In genomic region chr3:60629816-60630215, GRCh38 we compare ENCODE assay signal across 29 cellular contexts.
"Had no signal": no experiment of that assay in that cellular context is flagged by ENCODE, and none has a peak within 500 bp of the region (broad histone marks: within the 10 kb centered on the region; RNA-seq: fewer than 3 reads in every experiment).

No MANE protein-coding gene starts in this region.

- H3K27ac ChIP-seq: stomach, suprapubic skin, testis, thoracic aorta, thyroid gland, tibial artery, tibial nerve, transverse colon, upper lobe of left lung, upper lobe of right lung, uterus, vagina had no signal

- H3K4me1 Mint-ChIP-seq: stimulated activated effector memory CD8-positive, alpha-beta T cell treated with anti-CD3 and anti-CD28 coated beads, Interleukin-12 subunit alpha, Interleukin-12 subunit beta, amount 100 ng/mL, for 72 hours; stimulated activated memory B cell treated with anti-CD40 and anti-IgM and Interleukin-4, amounts not matched to agents 10 μg/mL and 1 μg/mL and 100 μg/mL, for 72 hours; stimulated activated naive B cell treated with anti-CD40 and anti-IgM and Interleukin-4, amounts not matched to agents 10 μg/mL and 1 μg/mL and 100 μg/mL, for 72 hours; stimulated activated naive CD8-positive, alpha-beta T cell treated with anti-CD3 and anti-CD28 coated beads, Interleukin-15, amount 100 ng/mL, for 72 hours had no signal

- H3K4me3 Mint-ChIP-seq: stimulated activated effector memory CD8-positive, alpha-beta T cell treated with anti-CD3 and anti-CD28 coated beads, Interleukin-12 subunit alpha, Interleukin-12 subunit beta, amount 100 ng/mL, for 72 hours; stimulated activated memory B cell treated with anti-CD40 and anti-IgM and Interleukin-4, amounts not matched to agents 10 μg/mL and 1 μg/mL and 100 μg/mL, for 72 hours; stimulated activated naive B cell treated with anti-CD40 and anti-IgM and Interleukin-4, amounts not matched to agents 10 μg/mL and 1 μg/mL and 100 μg/mL, for 72 hours; stimulated activated naive CD8-positive, alpha-beta T cell treated with anti-CD3 and anti-CD28 coated beads, Interleukin-15, amount 100 ng/mL, for 72 hours; stimulated activated naive CD8-positive, alpha-beta T cell treated with anti-CD3 and anti-CD28 coated beads, Interleukin-15, Interleukin-2, amounts not matched to agents 100 ng/mL and 50 ng/mL, for 24 hours; type B pancreatic cell had no signal

- H3K36me3 ChIP-seq: stomach, suprapubic skin, thoracic aorta, thyroid gland, tibial artery, tibial nerve, transverse colon, upper lobe of left lung, upper lobe of right lung, uterus, vagina had no signal

- H3K4me1 ChIP-seq: stomach, suprapubic skin, testis, tibial nerve, transverse colon, upper lobe of left lung, upper lobe of right lung, uterus, vagina had no signal

- H3K9me3 Mint-ChIP-seq: stimulated activated effector memory CD8-positive, alpha-beta T cell treated with anti-CD3 and anti-CD28 coated beads, Interleukin-12 subunit alpha, Interleukin-12 subunit beta, amount 100 ng/mL, for 72 hours; stimulated activated memory B cell treated with anti-CD40 and anti-IgM and Interleukin-4, amounts not matched to agents 10 μg/mL and 1 μg/mL and 100 μg/mL, for 72 hours; stimulated activated naive B cell treated with anti-CD40 and anti-IgM and Interleukin-4, amounts not matched to agents 10 μg/mL and 1 μg/mL and 100 μg/mL, for 72 hours; stimulated activated naive CD8-positive, alpha-beta T cell treated with anti-CD3 and anti-CD28 coated beads, Interleukin-15, Interleukin-2, amounts not matched to agents 100 ng/mL and 50 ng/mL, for 24 hours had no signal

- H3K36me3 Mint-ChIP-seq: stimulated activated effector memory CD8-positive, alpha-beta T cell treated with anti-CD3 and anti-CD28 coated beads, Interleukin-12 subunit alpha, Interleukin-12 subunit beta, amount 100 ng/mL, for 72 hours; stimulated activated naive B cell treated with anti-CD40 and anti-IgM and Interleukin-4, amounts not matched to agents 10 μg/mL and 1 μg/mL and 100 μg/mL, for 72 hours; type B pancreatic cell had no signal

- H3K27ac Mint-ChIP-seq: stimulated activated effector memory CD8-positive, alpha-beta T cell treated with anti-CD3 and anti-CD28 coated beads, Interleukin-12 subunit alpha, Interleukin-12 subunit beta, amount 100 ng/mL, for 72 hours; stimulated activated memory B cell treated with anti-CD40 and anti-IgM and Interleukin-4, amounts not matched to agents 10 μg/mL and 1 μg/mL and 100 μg/mL, for 72 hours; stimulated activated naive B cell treated with anti-CD40 and anti-IgM and Interleukin-4, amounts not matched to agents 10 μg/mL and 1 μg/mL and 100 μg/mL, for 72 hours; stimulated activated naive CD8-positive, alpha-beta T cell treated with anti-CD3 and anti-CD28 coated beads, Interleukin-15, Interleukin-2, amounts not matched to agents 100 ng/mL and 50 ng/mL, for 24 hours; type B pancreatic cell had no signal

- H3K4me3 ChIP-seq: stomach, suprapubic skin, testis, thoracic aorta, thyroid gland, tibial artery, tibial nerve, transverse colon, upper lobe of left lung, upper lobe of right lung, uterus, vagina had no signal

- FAIRE-seq: urothelium cell line had no signal

- ATAC-seq: stimulated activated effector memory CD8-positive, alpha-beta T cell treated with anti-CD3 and anti-CD28 coated beads, Interleukin-12 subunit alpha, Interleukin-12 subunit beta, amount 100 ng/mL, for 72 hours; stimulated activated memory B cell treated with anti-CD40 and anti-IgM and Interleukin-4, amounts not matched to agents 10 μg/mL and 1 μg/mL and 100 μg/mL, for 72 hours; stimulated activated naive B cell treated with anti-CD40 and anti-IgM and Interleukin-4, amounts not matched to agents 10 μg/mL and 1 μg/mL and 100 μg/mL, for 72 hours; stimulated activated naive CD8-positive, alpha-beta T cell treated with anti-CD3 and anti-CD28 coated beads, Interleukin-15, amount 100 ng/mL, for 72 hours; stimulated activated naive CD8-positive, alpha-beta T cell treated with anti-CD3 and anti-CD28 coated beads, Interleukin-15, Interleukin-2, amounts not matched to agents 100 U/mL and 50 U/mL, for 24 hours; upper lobe of right lung had no signal

- DNase-seq: stimulated activated CD4-positive, alpha-beta T cell treated with anti-CD3 and anti-CD28 coated beads, Interleukin-2, amount 100 ng/mL, for 48 hours; stimulated activated CD4-positive, alpha-beta T cell treated with anti-CD3 and anti-CD28 coated beads, Interleukin-4, amount 100 ng/mL, for 1 hour; stimulated activated CD4-positive, alpha-beta T cell treated with anti-CD3 and anti-CD28 coated beads, Interleukin-4, amount 100 ng/mL, for 24 hours; stimulated activated CD4-positive, alpha-beta T cell treated with anti-CD3 and anti-CD28 coated beads, Interleukin-4, amount 100 ng/mL, for 4 hours; stimulated activated CD8-positive, alpha-beta memory T cell treated with anti-CD3 and anti-CD28 coated beads, Interleukin-4, amount 100 ng/mL, for 48 hours; stimulated activated naive B cell treated with anti-CD40 and anti-IgM and Interleukin-4, amounts not matched to agents 10 μg/mL and 1 μg/mL and 100 μg/mL, for 72 hours; stimulated activated naive CD4-positive, alpha-beta T cell; stimulated activated naive CD4-positive, alpha-beta T cell treated with Interleukin-2 at 50 U/mL for 16 hours; stimulated activated naive CD8-positive, alpha-beta T cell treated with anti-CD3 and anti-CD28 coated beads, Interleukin-15, amount 100 ng/mL, for 72 hours; stimulated activated naive CD8-positive, alpha-beta T cell treated with anti-CD3 and anti-CD28 coated beads, Interleukin-15, Interleukin-2, amounts not matched to agents 100 U/mL and 50 U/mL, for 24 hours; stomach; substantia nigra; testis; thyroid gland; tibial artery; transverse colon; trophoblast cell; upper lobe of left lung; upper lobe of right lung; uterus had no signal

- H3K9me3 ChIP-seq: stomach, suprapubic skin, testis, thoracic aorta, thyroid gland, tibial artery, tibial nerve, transverse colon, upper lobe of left lung, upper lobe of right lung, uterus, vagina had no signal

- H3K27me3 Mint-ChIP-seq: stimulated activated memory B cell treated with anti-CD40 and anti-IgM and Interleukin-4, amounts not matched to agents 10 μg/mL and 1 μg/mL and 100 μg/mL, for 72 hours; stimulated activated naive B cell treated with anti-CD40 and anti-IgM and Interleukin-4, amounts not matched to agents 10 μg/mL and 1 μg/mL and 100 μg/mL, for 72 hours; stimulated activated naive CD8-positive, alpha-beta T cell treated with anti-CD3 and anti-CD28 coated beads, Interleukin-15, amount 100 ng/mL, for 72 hours; stimulated activated naive CD8-positive, alpha-beta T cell treated with anti-CD3 and anti-CD28 coated beads, Interleukin-15, Interleukin-2, amounts not matched to agents 100 ng/mL and 50 ng/mL, for 24 hours had no signal

- H3K27me3 ChIP-seq: stomach, suprapubic skin, testis, thyroid gland, tibial artery, tibial nerve, transverse colon, upper lobe of left lung, upper lobe of right lung, uterus, vagina had no signal
